ENCODE assay signal across 8 cellular contexts in the genomic region with DNA sequence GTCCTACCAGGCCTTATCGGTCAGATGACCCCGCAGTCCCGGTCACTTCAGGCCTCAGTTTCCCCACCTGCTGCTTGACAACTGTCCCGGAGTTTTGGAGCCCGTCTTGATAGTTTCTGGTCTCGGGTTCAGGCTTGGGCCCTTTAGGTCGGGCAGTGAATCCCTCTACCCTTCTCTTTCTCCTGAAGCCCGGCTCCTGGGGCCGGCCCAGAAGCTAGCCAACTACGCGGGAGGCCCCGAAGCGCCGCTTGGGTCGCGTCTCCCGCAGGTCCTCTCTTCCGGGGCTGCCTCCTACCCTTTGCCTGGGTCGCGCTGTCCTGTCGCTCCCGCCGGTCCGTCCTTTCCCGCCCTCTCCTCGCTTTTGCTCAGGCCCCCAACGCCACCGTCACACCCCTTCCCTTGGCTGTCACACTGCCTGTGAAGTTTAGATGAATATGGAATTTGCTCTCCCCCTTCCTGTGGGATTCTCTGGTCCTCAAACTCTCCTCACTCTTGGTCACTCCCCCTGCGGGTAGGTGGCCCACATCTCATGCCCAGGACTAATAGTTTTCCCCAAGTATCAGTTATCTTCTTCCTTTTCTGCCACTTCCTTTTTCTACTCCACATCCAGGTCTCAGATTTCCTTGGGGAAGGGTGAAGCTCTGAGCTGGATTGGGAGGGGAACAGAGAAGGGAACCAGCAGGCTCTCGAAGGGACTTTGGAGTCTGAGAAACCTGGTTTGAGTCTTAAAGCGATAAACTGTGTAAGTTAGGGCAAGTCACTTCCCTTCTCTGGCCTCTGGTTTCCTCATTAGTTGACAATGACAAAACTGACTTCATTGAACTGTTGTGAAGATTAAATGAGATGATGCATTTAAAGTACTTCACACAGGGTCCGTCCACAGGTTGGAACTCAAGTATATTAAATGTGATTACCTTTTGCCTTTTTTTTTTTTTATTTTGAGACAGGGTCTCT. TPM values are rescaled to one million over a fixed set of nuclear protein-coding genes. Genes with fewer than 3 reads are reported as not detected.
A peak's percentile ranks its signal among the peaks of the same experiment; 100 is the strongest.
DNase-seq lines count a peak whose midpoint lies in the region; ATAC-seq and TF ChIP-seq lines count a peak whose summit lies in the region.

No MANE protein-coding gene starts in this region.

- DNase-seq in A172 (ENCODE audit: low spot score) (peak; percentile 40), Peyer's patch (no peak), coronary artery (ENCODE audit: low spot score) (no peak), mesendoderm (peak; percentile 90), vagina (ENCODE audit: extremely low spot score in 2 of 2) (no peak)
- DNase-seq in stimulated activated CD4-positive, alpha-beta T cell treated with anti-CD3 and anti-CD28 coated beads, Interleukin-4, amount 100 ng/mL, for 4 hours, result no peak

- H3K4me3 ChIP-seq in GM08714 (ENCODE audit: low read length) (peak overlapping the region; percentile 98), Peyer's patch (peak overlapping the region; percentile 78 to 94 (median 92)), coronary artery (peak overlapping the region; percentile 93), mesendoderm (ENCODE audit: low read length) (peak overlapping the region; percentile 74), vagina (peak overlapping the region; percentile 92 to 97)

- peaks cover 0 to 35% (median 0%) of the 10 kb centered on the region in 3 donors for H3K36me3 ChIP-seq in Peyer's patch
- H3K36me3 ChIP-seq in mesendoderm (ENCODE audit: control insufficient read depth, insufficient read depth, low read length), result peaks cover 12% of the 10 kb centered on the region
- peaks cover 0 to 32% of the 10 kb centered on the region in 2 donors for H3K36me3 ChIP-seq in vagina

- TF ChIP-seq CTCF in Peyer's patch (IDR thresholded peaks at IDR 0.05) (peak in 2 of 6 experiments; percentile 5 to 11), coronary artery (IDR thresholded peaks at IDR 0.05) (no peak), vagina (IDR thresholded peaks at IDR 0.05) (no peak)

- H3K56ac ChIP-seq in mesendoderm (ENCODE audit: low read length), result peak overlapping the region; percentile 97

- peak overlapping the region; percentile 43 for H2BK5ac ChIP-seq in mesendoderm (ENCODE audit: low read length)

- peak overlapping the region; percentile 87 for H3K4ac ChIP-seq in mesendoderm (ENCODE audit: low read depth, low read length)

- WGBS in mesendoderm (ENCODE audit: extremely low coverage, insufficient coverage, low lambda C conversion rate), result no CpG with 5 or more reads among the region's 32 CpGs

- peak overlapping the region; percentile 96 for H3K4me2 ChIP-seq in mesendoderm (ENCODE audit: low read length)

- TF ChIP-seq POLR2A in Peyer's patch (IDR thresholded peaks at IDR 0.05), result no peak
- TF ChIP-seq POLR2A in vagina (IDR thresholded peaks at IDR 0.05), result no peak

- peak overlapping the region; percentile 31 for H2BK120ac ChIP-seq in mesendoderm (ENCODE audit: low read depth, low read length)

- no peak overlapping the region for H4K8ac ChIP-seq in mesendoderm (ENCODE audit: low read depth, low read length)

- no peak overlapping the region for H2BK15ac ChIP-seq in mesendoderm (replicated peaks; ENCODE audit: low read depth)

- H2AK5ac ChIP-seq in mesendoderm (ENCODE audit: low read length), result no peak overlapping the region

- H3K9me3 ChIP-seq in Peyer's patch, result no peaks in the 10 kb centered on the region
- no peaks in the 10 kb centered on the region for H3K9me3 ChIP-seq in vagina

- ATAC-seq in HG03469 (IDR thresholded peaks at IDR 0.05; ENCODE audit: unreplicated experiment), result no peak

- peaks cover 6% of the 10 kb centered on the region for H3K79me1 ChIP-seq in mesendoderm (ENCODE audit: low read length)

- H3K79me2 ChIP-seq in mesendoderm (ENCODE audit: control insufficient read depth, insufficient read depth, low read length), result peaks cover 6% of the 10 kb centered on the region

- H3K4me1 ChIP-seq in Peyer's patch (peaks cover 0 to 42% (median 3%) of the 10 kb centered on the region in 4 donors), mesendoderm (ENCODE audit: control insufficient read depth, low read depth, low read length) (no peaks in the 10 kb centered on the region), vagina (peaks cover 49% of the 10 kb centered on the region)

- H3K27ac ChIP-seq in Peyer's patch (peak overlapping the region; percentile 93 to 98 (median 96)), coronary artery (peak overlapping the region; percentile 91 to 99), mesendoderm (ENCODE audit: low read depth, low read length) (peak overlapping the region; percentile 85), vagina (peak overlapping the region; percentile 98)

- H3K27me3 ChIP-seq in Peyer's patch, result no peaks in the 10 kb centered on the region
- H3K27me3 ChIP-seq in mesendoderm (ENCODE audit: insufficient read depth, low read length, poor library complexity), result no peaks in the 10 kb centered on the region
- H3K27me3 ChIP-seq in vagina, result no peaks in the 10 kb centered on the region

- H4K5ac ChIP-seq in mesendoderm (ENCODE audit: low read length), result no peak overlapping the region

- H3K18ac ChIP-seq in mesendoderm (ENCODE audit: low read length), result peak overlapping the region; percentile 92

- intact Hi-C loops in vagina (cut with DNase I), result no loop called here

- H3K23ac ChIP-seq in mesendoderm (ENCODE audit: low read length), result no peak overlapping the region

- H3K9ac ChIP-seq in mesendoderm (ENCODE audit: low read length), result peak overlapping the region; percentile 89

RNA-seq across cellular contexts. Expression of gene RAB1B, which starts 0.8 kb away (rescaled TPM):
- total RNA-seq in A172 (2014; rRNA removed; shearing (Covaris generic)), result 132 and 133 TPM in 2 replicates
- total RNA-seq in Peyer's patch (100 to 1,000 TPM in 2 of 4 donors, 10 to 100 TPM in 2; 80.0 to 161 (median 103) TPM), vagina (72.7 TPM)
- polyA plus RNA-seq in mesendoderm (2013, experiment 1 of 2), result 110 TPM
- polyA plus RNA-seq in mesendoderm (2013, experiment 2 of 2), result 109 TPM

RNA-seq across cellular contexts. Expression of gene CNIH2, which starts 8.7 kb away (rescaled TPM):
- total RNA-seq in A172 (2014; rRNA removed; shearing (Covaris generic)), result 0.72 and 1.9 TPM in 2 replicates
- total RNA-seq in Peyer's patch (not detected), vagina (3.2 TPM)
- polyA plus RNA-seq in mesendoderm (2013, experiment 1 of 2), result 7.9 TPM
- polyA plus RNA-seq in mesendoderm (2013, experiment 2 of 2), result 7.0 TPM

RNA-seq across cellular contexts. Expression of gene KLC2, which starts 11.7 kb away (rescaled TPM):
- total RNA-seq in A172 (2014; rRNA removed; shearing (Covaris generic)), result 21.4 and 28.2 TPM in 2 replicates
- 10 to 100 TPM in 3 of 4 donors, 1 to 10 TPM in 1; 8.3 to 28.0 (median 13.2) TPM for total RNA-seq in Peyer's patch
- polyA plus RNA-seq in mesendoderm (2013, experiment 1 of 2), result 24.9 TPM
- polyA plus RNA-seq in mesendoderm (2013, experiment 2 of 2), result 23.1 TPM
- total RNA-seq in vagina, result 14.0 TPM

RNA-seq across cellular contexts. Expression of gene YIF1A, which starts 19.7 kb away (rescaled TPM):
- total RNA-seq in A172 (2014; rRNA removed; shearing (Covaris generic)), result 86.1 and 109 TPM in 2 replicates
- total RNA-seq in Peyer's patch (100 to 1,000 TPM in 3 of 4 donors, 10 to 100 TPM in 1; 52.0 to 132 (median 115) TPM), vagina (130 TPM)
- 142 TPM for polyA plus RNA-seq in mesendoderm (2013, experiment 1 of 2)
- 138 TPM for polyA plus RNA-seq in mesendoderm (2013, experiment 2 of 2)

RNA-seq across cellular contexts. Expression of gene TMEM151A, which starts 22.5 kb away (rescaled TPM):
- 0.05 TPM in 1 of 2 replicates, not detected in the other for total RNA-seq in A172 (2014; rRNA removed; shearing (Covaris generic))
- total RNA-seq in Peyer's patch (under 1 TPM in 2 of 4 donors, not detected in 2; 0.27 to 0.35 TPM), vagina (1.7 TPM)
- polyA plus RNA-seq in mesendoderm (2013, experiment 1 of 2), result 0.27 TPM
- polyA plus RNA-seq in mesendoderm (2013, experiment 2 of 2), result 0.21 TPM

Comparison
In these comparisons a context has a peak if more than half of its experiments do, and no peak if none do; other contexts are left out.
1. DNase-seq: peak in A172 (single experiment) and mesendoderm (single experiment); none in Peyer's patch (0 of 3), coronary artery (single experiment), vagina (0 of 2) and stimulated activated CD4-positive, alpha-beta T cell treated with anti-CD3 and anti-CD28 coated beads, Interleukin-4, amount 100 ng/mL, for 4 hours (0 of 2).
2. Peak in every context shown above with its lines, with median percentiles within 50 percentile points of each other: H3K4me3 ChIP-seq and H3K27ac ChIP-seq.